ENCODE assay signal across 8 cellular contexts in genomic region chr7:158705234-158705890, GRCh38. TPM values are rescaled to one million over a fixed set of nuclear protein-coding genes. Genes with fewer than 3 reads are reported as not detected.
DNase-seq lines count a peak whose midpoint lies in the region; ATAC-seq and TF ChIP-seq lines count a peak whose summit lies in the region.

No MANE protein-coding gene starts in this region.

- H3K27ac ChIP-seq in HL-60 (replicated peaks) (peak overlapping the region; percentile 84), iPS-20b (ENCODE audit: low read length) (no peak overlapping the region)

- H3K9me3 ChIP-seq in iPS-20b (ENCODE audit: insufficient read depth, low read depth, low read length), result peaks cover 9% of the 10 kb centered on the region; the same call in 1 of the 2 replicates

- H3K27me3 ChIP-seq in HL-60 (ENCODE audit: insufficient read depth, poor library complexity, severe bottlenecking) (no peaks in the 10 kb centered on the region), iPS-20b (ENCODE audit: insufficient read depth, low read length) (no peaks in the 10 kb centered on the region)

- H3K9me3 Mint-ChIP-seq in activated T-helper 17 cell treated with anti-CD3 and anti-CD28 coated beads, Interleukin-2, amount 50 U/mL, for 72 hours, result no peaks in the 10 kb centered on the region
- peaks cover 3 to 6% of the 10 kb centered on the region in 2 donors for H3K9me3 Mint-ChIP-seq in stimulated activated naive B cell treated with anti-CD40 and anti-IgM and Interleukin-4, amounts not matched to agents 10 μg/mL and 1 μg/mL and 100 μg/mL, for 72 hours

- in situ Hi-C loops in G401 (cut with HindIII; ENCODE audit: low sequenced_read_pairs), result no loop called here

- H3K4me1 ChIP-seq in iPS-20b (ENCODE audit: insufficient read depth, low read length), result peaks cover 31% of the 10 kb centered on the region; the same call in 1 of the 2 replicates

- no peak for TF ChIP-seq CTCF in HL-60 (IDR thresholded peaks at IDR 0.05; ENCODE audit: insufficient read depth, low read length)

- no peaks in the 10 kb centered on the region for H3K27me3 Mint-ChIP-seq in activated T-helper 17 cell treated with anti-CD3 and anti-CD28 coated beads, Interleukin-2, amount 50 U/mL, for 72 hours
- peaks cover 0 to under 1% of the 10 kb centered on the region in 2 donors for H3K27me3 Mint-ChIP-seq in stimulated activated naive B cell treated with anti-CD40 and anti-IgM and Interleukin-4, amounts not matched to agents 10 μg/mL and 1 μg/mL and 100 μg/mL, for 72 hours

- peak overlapping the region; percentile 66; the same call in 1 of the 2 replicates for H3K9ac ChIP-seq in iPS-20b (ENCODE audit: low read depth, low read length)

- H3K4me3 ChIP-seq in HL-60 (replicated peaks; ENCODE audit: insufficient read depth, low read length), result peak overlapping the region; percentile 98
- H3K4me3 ChIP-seq in iPS-20b (ENCODE audit: low read length), result peak overlapping the region; percentile 89

- peaks cover 15% of the 10 kb centered on the region for H3K36me3 ChIP-seq in iPS-20b (ENCODE audit: insufficient read depth, low read depth, low read length)

- peaks cover 24% of the 10 kb centered on the region for H3K4me1 Mint-ChIP-seq in activated T-helper 17 cell treated with anti-CD3 and anti-CD28 coated beads, Interleukin-2, amount 50 U/mL, for 72 hours
- H3K4me1 Mint-ChIP-seq in stimulated activated naive B cell treated with anti-CD40 and anti-IgM and Interleukin-4, amounts not matched to agents 10 μg/mL and 1 μg/mL and 100 μg/mL, for 72 hours, result peaks cover 11 to 30% of the 10 kb centered on the region in 2 donors

- ATAC-seq in activated T-helper 17 cell treated with anti-CD3 and anti-CD28 coated beads, Interleukin-2, amount 50 U/mL, for 72 hours (replicated peaks), result no peak
- peak in 1 of 2 donors; percentile 13 for ATAC-seq in stimulated activated naive B cell treated with anti-CD40 and anti-IgM and Interleukin-4, amounts not matched to agents 10 μg/mL and 1 μg/mL and 100 μg/mL, for 72 hours (replicated peaks)
- ATAC-seq in GM18907 (IDR thresholded peaks at IDR 0.05; ENCODE audit: unreplicated experiment), result no peak

- DNase-seq in G401 (ENCODE audit: low spot score), result peak; percentile 37
- DNase-seq in HL-60 (ENCODE audit: low read depth in 1 of 2, low spot score in 1 of 2), result no peak
- DNase-seq in stimulated activated naive B cell treated with anti-CD40 and anti-IgM and Interleukin-4, amounts not matched to agents 10 μg/mL and 1 μg/mL and 100 μg/mL, for 72 hours, result no peak
- DNase-seq in activated effector memory CD4-positive, alpha-beta T cell treated with anti-CD3 and anti-CD28 coated beads, Interleukin-2, amount 50 U/mL, for 16 hours, result no peak
- DNase-seq in activated CD4-positive, CD25-positive, alpha-beta regulatory T cell treated with anti-CD3 and anti-CD28 coated beads, Interleukin-2, amount 50 U/mL, for 72 hours, result no peak

- H3K36me3 Mint-ChIP-seq in activated T-helper 17 cell treated with anti-CD3 and anti-CD28 coated beads, Interleukin-2, amount 50 U/mL, for 72 hours (ENCODE audit: low read depth), result peaks cover 33% of the 10 kb centered on the region
- peaks cover 10 to 17% of the 10 kb centered on the region in 2 donors for H3K36me3 Mint-ChIP-seq in stimulated activated naive B cell treated with anti-CD40 and anti-IgM and Interleukin-4, amounts not matched to agents 10 μg/mL and 1 μg/mL and 100 μg/mL, for 72 hours

- H3K27ac Mint-ChIP-seq in activated T-helper 17 cell treated with anti-CD3 and anti-CD28 coated beads, Interleukin-2, amount 50 U/mL, for 72 hours, result peak overlapping the region; percentile 25
- H3K27ac Mint-ChIP-seq in stimulated activated naive B cell treated with anti-CD40 and anti-IgM and Interleukin-4, amounts not matched to agents 10 μg/mL and 1 μg/mL and 100 μg/mL, for 72 hours, result peak overlapping the region; percentile 94

- peak overlapping the region; percentile 82 for H3K4me3 Mint-ChIP-seq in activated T-helper 17 cell treated with anti-CD3 and anti-CD28 coated beads, Interleukin-2, amount 50 U/mL, for 72 hours
- peak overlapping the region; percentile 89 to 96 for H3K4me3 Mint-ChIP-seq in stimulated activated naive B cell treated with anti-CD40 and anti-IgM and Interleukin-4, amounts not matched to agents 10 μg/mL and 1 μg/mL and 100 μg/mL, for 72 hours

RNA-seq across cellular contexts. Expression of gene NCAPG2, which starts 0.8 kb away (rescaled TPM):
- total RNA-seq in G401 (2014; rRNA removed; shearing (Covaris generic)), result 18.2 and 32.3 TPM in 2 replicates
- total RNA-seq in activated T-helper 17 cell treated with anti-CD3 and anti-CD28 coated beads, Interleukin-2, amount 50 U/mL, for 72 hours, result 100 to 1,000 TPM; 129 to 141 TPM
